Comparison of ENCODE assay signal across 19 cellular contexts in the genomic region with DNA sequence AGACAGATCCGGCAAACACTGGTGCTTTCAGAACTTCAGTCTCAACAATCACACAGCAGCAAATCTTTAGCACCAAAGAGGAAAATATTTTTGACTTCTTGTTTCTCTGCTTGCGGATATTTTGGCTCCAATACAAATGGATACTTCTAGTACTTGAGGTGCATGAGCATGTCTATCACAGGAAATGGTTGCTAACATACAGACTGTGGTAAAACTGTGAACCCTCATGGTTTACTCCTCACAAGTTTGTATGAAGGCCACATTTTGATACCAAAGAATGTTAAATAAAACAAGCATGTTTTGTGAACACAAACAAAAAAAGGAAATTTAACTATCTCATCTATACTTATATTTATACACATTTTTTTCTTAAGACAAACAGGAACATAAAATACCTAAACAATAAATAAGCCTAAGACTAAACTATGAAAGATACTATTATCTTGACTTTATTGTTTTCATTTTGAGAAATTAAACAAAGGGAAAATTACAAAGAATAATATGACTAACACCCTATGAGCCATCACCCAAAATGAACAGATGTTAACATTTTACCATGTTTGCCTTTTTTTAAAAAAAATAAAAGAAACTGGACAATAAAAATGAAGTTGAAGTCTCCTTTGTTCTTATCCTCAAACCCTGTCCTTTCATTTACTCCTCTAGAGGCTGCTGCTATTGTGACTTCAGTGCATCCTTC.
DNase-seq lines count a peak whose midpoint lies in the region; ATAC-seq, FAIRE-seq and TF ChIP-seq lines count a peak whose summit lies in the region.
"Had no signal": no experiment of that assay in that cellular context is flagged by ENCODE, and none has a peak within 500 bp of the region (broad histone marks: within the 10 kb centered on the region; RNA-seq: fewer than 3 reads in every experiment).

No MANE protein-coding gene starts in this region.

- no peak overlapping the region for H3K4me3 Mint-ChIP-seq in activated CD8-positive, alpha-beta T cell treated with anti-CD3 and anti-CD28 coated beads, Interleukin-2, amount 10 ng/mL, durations not matched to agents 7 days and 5 days
- H3K4me3 Mint-ChIP-seq in activated CD8-positive, alpha-beta T cell treated with anti-CD3 and anti-CD28 coated beads for 36 hours = no peak overlapping the region
- no peak overlapping the region for H3K4me3 Mint-ChIP-seq in stimulated activated effector memory CD8-positive, alpha-beta T cell treated with anti-CD3 and anti-CD28 coated beads, Interleukin-12 subunit alpha, Interleukin-12 subunit beta, amount 100 ng/mL, for 72 hours
- H3K4me3 Mint-ChIP-seq: B cell had no signal

- H3K9me3 Mint-ChIP-seq in activated CD8-positive, alpha-beta T cell treated with anti-CD3 and anti-CD28 coated beads, Interleukin-2, amount 10 ng/mL, durations not matched to agents 7 days and 5 days (ENCODE audit: insufficient read depth) = no peaks in the 10 kb centered on the region
- no peaks in the 10 kb centered on the region for H3K9me3 Mint-ChIP-seq in activated CD8-positive, alpha-beta T cell treated with anti-CD3 and anti-CD28 coated beads for 36 hours
- peaks cover 2% of the 10 kb centered on the region for H3K9me3 Mint-ChIP-seq in stimulated activated effector memory CD8-positive, alpha-beta T cell treated with anti-CD3 and anti-CD28 coated beads, Interleukin-12 subunit alpha, Interleukin-12 subunit beta, amount 100 ng/mL, for 72 hours

- peaks cover 8% of the 10 kb centered on the region for H3K4me1 Mint-ChIP-seq in activated CD8-positive, alpha-beta T cell treated with anti-CD3 and anti-CD28 coated beads, Interleukin-2, amount 10 ng/mL, durations not matched to agents 7 days and 5 days (ENCODE audit: low read depth)
- peaks cover 2% of the 10 kb centered on the region for H3K4me1 Mint-ChIP-seq in activated CD8-positive, alpha-beta T cell treated with anti-CD3 and anti-CD28 coated beads for 36 hours (ENCODE audit: low read depth)
- peaks cover 4% of the 10 kb centered on the region for H3K4me1 Mint-ChIP-seq in stimulated activated effector memory CD8-positive, alpha-beta T cell treated with anti-CD3 and anti-CD28 coated beads, Interleukin-12 subunit alpha, Interleukin-12 subunit beta, amount 100 ng/mL, for 72 hours

- ATAC-seq in activated CD8-positive, alpha-beta T cell treated with anti-CD3 and anti-CD28 coated beads, Interleukin-2, amount 10 ng/mL, durations not matched to agents 7 days and 5 days = no peak
- no peak for ATAC-seq in activated CD8-positive, alpha-beta T cell treated with anti-CD3 and anti-CD28 coated beads for 36 hours
- ATAC-seq in stimulated activated effector memory CD8-positive, alpha-beta T cell treated with anti-CD3 and anti-CD28 coated beads, Interleukin-12 subunit alpha, Interleukin-12 subunit beta, amount 100 ng/mL, for 72 hours = peak; percentile 48
- ATAC-seq in HG02885 (IDR thresholded peaks at IDR 0.05; ENCODE audit: poor library complexity, unreplicated experiment) = no peak
- ATAC-seq in GM18909 (IDR thresholded peaks at IDR 0.05; ENCODE audit: poor library complexity, unreplicated experiment) = no peak
- ATAC-seq in GM21528 (IDR thresholded peaks at IDR 0.05; ENCODE audit: low FRiP score, unreplicated experiment) = no peak

- no peak for DNase-seq in activated CD8-positive, alpha-beta T cell treated with anti-CD3 and anti-CD28 coated beads, Interleukin-2, amount 10 ng/mL, durations not matched to agents 7 days and 5 days
- DNase-seq in activated CD8-positive, alpha-beta T cell treated with anti-CD3 and anti-CD28 coated beads for 36 hours = no peak
- DNase-seq in LHCN-M2 (ENCODE audit: low read depth) = peak; percentile 49
- DNase-seq in stimulated activated effector memory CD8-positive, alpha-beta T cell treated with anti-CD3 and anti-CD28 coated beads, Interleukin-12 subunit alpha, Interleukin-12 subunit beta, amount 100 ng/mL, for 72 hours (ENCODE audit: low spot score in 2 of 2) = no peak
- DNase-seq: 8988T, Kasumi-1, NCI-H1092 treated with DMSO at 0.1 percent for 48 hours, NCI-H146, NCI-H2029 treated with DMSO at 0.1 percent for 48 hours, NCI-H2171, NCI-H446, NCI-H69, Right ventricle myocardium superior had no signal

- intact Hi-C loops in activated CD8-positive, alpha-beta T cell treated with anti-CD3 and anti-CD28 coated beads for 36 hours (cut with micrococcal nuclease) = no loop called here

- FAIRE-seq in endometrium (lab: Jason Lieb, UNC) = peak; percentile 99
- FAIRE-seq: GM12891 had no signal

- POLR2A ChIA-PET in activated CD8-positive, alpha-beta T cell treated with anti-CD3 and anti-CD28 coated beads, Interleukin-2, amount 10 ng/mL, durations not matched to agents 7 days and 5 days (lab: Charles Lee) = no interaction called here
- POLR2A ChIA-PET in activated CD8-positive, alpha-beta T cell treated with anti-CD3 and anti-CD28 coated beads for 36 hours (lab: Charles Lee) = interaction anchor here (0.7 kb wide), 1 partner anchor 38 kb away, joined by 3 read pairs; no protein-coding TSS in a partner anchor

- H3K27me3 Mint-ChIP-seq in activated CD8-positive, alpha-beta T cell treated with anti-CD3 and anti-CD28 coated beads, Interleukin-2, amount 10 ng/mL, durations not matched to agents 7 days and 5 days (ENCODE audit: low read depth) = no peaks in the 10 kb centered on the region
- H3K27me3 Mint-ChIP-seq in activated CD8-positive, alpha-beta T cell treated with anti-CD3 and anti-CD28 coated beads for 36 hours = no peaks in the 10 kb centered on the region
- H3K27me3 Mint-ChIP-seq: B cell had no signal

- H3K36me3 Mint-ChIP-seq in activated CD8-positive, alpha-beta T cell treated with anti-CD3 and anti-CD28 coated beads, Interleukin-2, amount 10 ng/mL, durations not matched to agents 7 days and 5 days (ENCODE audit: low read depth) = peaks cover 18% of the 10 kb centered on the region
- H3K36me3 Mint-ChIP-seq in activated CD8-positive, alpha-beta T cell treated with anti-CD3 and anti-CD28 coated beads for 36 hours (ENCODE audit: low read depth) = peaks cover 25% of the 10 kb centered on the region
- H3K36me3 Mint-ChIP-seq in stimulated activated effector memory CD8-positive, alpha-beta T cell treated with anti-CD3 and anti-CD28 coated beads, Interleukin-12 subunit alpha, Interleukin-12 subunit beta, amount 100 ng/mL, for 72 hours = peaks cover 17% of the 10 kb centered on the region

- CTCF ChIA-PET in activated CD8-positive, alpha-beta T cell treated with anti-CD3 and anti-CD28 coated beads, Interleukin-2, amount 10 ng/mL, durations not matched to agents 7 days and 5 days (lab: Charles Lee) = interaction anchor here (0.8 kb wide), 1 partner anchor 412 kb away, joined by 3 read pairs; no protein-coding TSS in a partner anchor
- CTCF ChIA-PET in activated CD8-positive, alpha-beta T cell treated with anti-CD3 and anti-CD28 coated beads for 36 hours (lab: Charles Lee) = no interaction called here

- peak overlapping the region; percentile 14 for H3K27ac Mint-ChIP-seq in activated CD8-positive, alpha-beta T cell treated with anti-CD3 and anti-CD28 coated beads, Interleukin-2, amount 10 ng/mL, durations not matched to agents 7 days and 5 days
- H3K27ac Mint-ChIP-seq in activated CD8-positive, alpha-beta T cell treated with anti-CD3 and anti-CD28 coated beads for 36 hours = no peak overlapping the region
- no peak overlapping the region for H3K27ac Mint-ChIP-seq in stimulated activated effector memory CD8-positive, alpha-beta T cell treated with anti-CD3 and anti-CD28 coated beads, Interleukin-12 subunit alpha, Interleukin-12 subunit beta, amount 100 ng/mL, for 72 hours

- no peak for TF ChIP-seq CTCF in activated CD8-positive, alpha-beta T cell treated with anti-CD3 and anti-CD28 coated beads for 36 hours (IDR thresholded peaks at IDR 0.05)
